ENCODE assay signal across 8 cellular contexts in the genomic region with DNA sequence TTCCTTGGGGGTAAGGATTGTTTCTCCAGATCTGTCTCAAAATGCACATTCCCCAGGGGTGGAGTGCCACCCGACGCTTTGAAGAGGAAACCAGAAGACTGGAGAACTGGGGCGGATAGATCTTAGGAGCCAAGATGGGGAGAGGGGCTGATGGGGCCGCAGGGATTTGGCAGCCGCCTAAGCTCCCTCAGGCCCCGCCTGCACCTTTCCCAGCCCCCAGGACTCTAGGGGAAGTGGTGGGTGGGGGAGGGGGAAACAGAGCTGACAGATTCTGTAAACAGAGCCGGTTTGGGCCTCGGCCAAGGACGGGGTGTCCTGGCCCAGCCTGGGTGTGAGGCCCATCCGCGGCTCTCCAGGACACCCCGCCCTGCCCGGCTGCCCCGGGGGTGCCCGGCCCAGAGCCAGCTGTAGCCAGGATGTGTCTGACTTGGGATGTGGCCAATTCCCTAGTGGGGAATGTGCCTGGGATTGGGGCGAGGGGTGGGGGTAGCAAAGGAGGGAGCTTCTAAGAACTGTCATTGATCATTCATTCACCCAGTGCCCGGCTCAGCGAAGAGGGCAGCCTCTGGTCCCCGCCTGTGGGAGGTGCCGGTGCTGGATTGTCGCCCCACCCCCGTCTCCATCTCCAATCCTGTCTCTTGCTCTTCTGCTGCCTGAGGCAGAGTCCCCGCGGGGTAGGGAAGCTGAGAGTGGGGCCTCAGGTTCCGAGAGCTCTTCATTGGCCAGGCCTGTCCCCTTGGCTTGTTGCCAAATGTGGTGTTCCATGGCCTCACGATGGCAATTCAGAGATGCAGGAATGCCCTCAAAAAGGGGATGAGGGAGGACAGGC. TPM values are rescaled to one million over a fixed set of nuclear protein-coding genes. Genes with fewer than 3 reads are reported as not detected.
DNase-seq lines count a peak whose midpoint lies in the region; ATAC-seq and TF ChIP-seq lines count a peak whose summit lies in the region.

No MANE protein-coding gene starts in this region.

- no peaks in the 10 kb centered on the region for H3K36me3 Mint-ChIP-seq in Caco-2 (ENCODE audit: insufficient read depth, unreplicated experiment)
- H3K36me3 Mint-ChIP-seq in activated naive CD8-positive, alpha-beta T cell treated with anti-CD3 and anti-CD28 coated beads, Interleukin-2, amount 50 U/mL, for 24 hours (ENCODE audit: low read depth) = no peaks in the 10 kb centered on the region

- peak overlapping the region; percentile 72 to 90 for H3K27ac ChIP-seq in aorta (ENCODE audit: low read depth in 1 of 2, low read length in 2 of 2)

- H3K4me3 ChIP-seq in Caco-2 (ENCODE audit: low read depth, low read length) (no peak overlapping the region), MG63 (peak overlapping the region; percentile 29), aorta (ENCODE audit: low read length in 2 of 2) (peak overlapping the region in 1 of 2 donors; percentile 12)

- peaks cover 2% of the 10 kb centered on the region for H3K9me3 Mint-ChIP-seq in Caco-2 (ENCODE audit: unreplicated experiment)
- H3K9me3 Mint-ChIP-seq in activated naive CD8-positive, alpha-beta T cell treated with anti-CD3 and anti-CD28 coated beads, Interleukin-2, amount 50 U/mL, for 24 hours = no peaks in the 10 kb centered on the region

- no peaks in the 10 kb centered on the region for H3K9me3 ChIP-seq in Caco-2
- H3K9me3 ChIP-seq in MG63 = 0 out of 2 replicates have a peak, but pooled peaks cover 3% of the 10 kb centered on the region
- no peaks in the 10 kb centered on the region for H3K9me3 ChIP-seq in aorta (ENCODE audit: control insufficient read depth, low read length)

- CTCF ChIA-PET in Caco-2 (lab: Charles Lee) = no interaction called here

- H3K36me3 ChIP-seq in Caco-2 (ENCODE audit: control insufficient read depth, insufficient read depth, low read length) (no peaks in the 10 kb centered on the region), MG63 (no peaks in the 10 kb centered on the region), aorta (ENCODE audit: control insufficient read depth in 1 of 2, insufficient read depth in 2 of 2, low read length in 1 of 2) (no peaks in the 10 kb centered on the region)

- intact Hi-C loops in Caco-2 (cut with micrococcal nuclease; ENCODE audit: unreplicated experiment) (no loop called here), head of caudate nucleus (cut with DNase I) (no loop called here), aorta (cut with DNase I) (loop anchor here (2.0 to 5.0 kb wide), 5 partner anchors 36 to 111 kb away; partner anchors contain the start of genes CDKN2AIPNL (in 1 of the 2) and JADE2 (in 1 of the 2))

- peak; percentile 31 for ATAC-seq in GM21528 (IDR thresholded peaks at IDR 0.05; ENCODE audit: low FRiP score, unreplicated experiment)
- ATAC-seq in activated naive CD8-positive, alpha-beta T cell treated with anti-CD3 and anti-CD28 coated beads, Interleukin-2, amount 50 U/mL, for 24 hours = peak; percentile 50
- peak; percentile 82 for ATAC-seq in omental fat pad (ENCODE audit: low FRiP score)
- ATAC-seq in aorta (ENCODE audit: low FRiP score) = peak; percentile 90

- no peaks in the 10 kb centered on the region for H3K27me3 ChIP-seq in Caco-2 (replicated peaks; ENCODE audit: control insufficient read depth, insufficient read depth, low read length)
- H3K27me3 ChIP-seq in MG63 = no peaks in the 10 kb centered on the region
- H3K27me3 ChIP-seq in aorta (ENCODE audit: control insufficient read depth in 1 of 2, insufficient read depth in 2 of 2, low read length in 1 of 2) = no peaks in the 10 kb centered on the region

- in situ Hi-C loops in SK-MEL-5 (cut with HindIII; ENCODE audit: low pct_unique_long_range_greater_than_20kb, low sequenced_read_pairs) = no loop called here

- no TSS peak for BruUV-seq in Caco-2 (replicated peaks; lab: Mats Ljungman, UMichigan)

- peak overlapping the region; percentile 36 for H3K27ac Mint-ChIP-seq in Caco-2 (ENCODE audit: unreplicated experiment)
- peak overlapping the region; percentile 62 for H3K27ac Mint-ChIP-seq in activated naive CD8-positive, alpha-beta T cell treated with anti-CD3 and anti-CD28 coated beads, Interleukin-2, amount 50 U/mL, for 24 hours

- POLR2A ChIA-PET in Caco-2 (lab: Charles Lee) = interaction anchor here (0.6 to 1.7 kb wide), 2 partner anchors 33 to 39 kb away, joined by 3 to 9 read pairs; no protein-coding TSS in a partner anchor

- no peak for TF ChIP-seq CTCF in Caco-2 (IDR thresholded peaks at IDR 0.05; ENCODE audit: insufficient read depth in 1 of 2, low read depth in 1 of 2, low read length in 1 of 2, severe bottlenecking in 1 of 2, unreplicated experiment in 1 of 2)
- TF ChIP-seq CTCF in omental fat pad (IDR thresholded peaks at IDR 0.05) = no peak

- no peaks in the 10 kb centered on the region for H3K27me3 Mint-ChIP-seq in Caco-2 (ENCODE audit: insufficient read depth, unreplicated experiment)
- no peaks in the 10 kb centered on the region for H3K27me3 Mint-ChIP-seq in activated naive CD8-positive, alpha-beta T cell treated with anti-CD3 and anti-CD28 coated beads, Interleukin-2, amount 50 U/mL, for 24 hours

- DNase-seq in Caco-2 (no peak), MG63 (peak; percentile 98), SK-MEL-5 (ENCODE audit: low read depth, low spot score) (peak; percentile 64), head of caudate nucleus (peak; percentile 67 to 96 (median 88)), omental fat pad (ENCODE audit: low spot score) (peak; percentile 81), aorta (peak; percentile 91 to 96)
- peak; percentile 53 for DNase-seq in activated naive CD8-positive, alpha-beta T cell treated with anti-CD3 and anti-CD28 coated beads, Interleukin-2, amount 50 U/mL, for 24 hours

- peaks cover 7% of the 10 kb centered on the region for H3K4me1 Mint-ChIP-seq in Caco-2 (ENCODE audit: low read depth, unreplicated experiment)
- peaks cover 25% of the 10 kb centered on the region for H3K4me1 Mint-ChIP-seq in activated naive CD8-positive, alpha-beta T cell treated with anti-CD3 and anti-CD28 coated beads, Interleukin-2, amount 50 U/mL, for 24 hours

- peak overlapping the region; percentile 47 for H3K4me3 Mint-ChIP-seq in Caco-2 (ENCODE audit: unreplicated experiment)
- peak overlapping the region; percentile 74 for H3K4me3 Mint-ChIP-seq in activated naive CD8-positive, alpha-beta T cell treated with anti-CD3 and anti-CD28 coated beads, Interleukin-2, amount 50 U/mL, for 24 hours

- peaks cover 12% of the 10 kb centered on the region for H3K4me1 ChIP-seq in Caco-2
- no peaks in the 10 kb centered on the region for H3K4me1 ChIP-seq in aorta (ENCODE audit: control insufficient read depth in 1 of 2, insufficient read depth in 2 of 2, low read length in 2 of 2)

- WGBS in aorta, 2 donors = 4 to 5% methylated on average over 26 of the region's 26 CpGs

RNA-seq across cellular contexts. Expression of gene CDKN2AIPNL, which starts 54.8 kb away (rescaled TPM):
- total RNA-seq in Caco-2 (2022) = 49.8 and 53.2 TPM in 2 replicates
- total RNA-seq in MG63 (2014; rRNA removed; shearing (Covaris generic); ENCODE audit: low replicate concordance) = 116 and 161 TPM in 2 replicates
- 39.1 and 43.6 TPM in 2 replicates for total RNA-seq in SK-MEL-5 (2014; rRNA removed; shearing (Covaris generic))
- polyA plus RNA-seq in SK-MEL-5 (2015; cell fraction: cytosol; rRNA removed) = 38.6 and 39.6 TPM in 2 replicates
- 3.7 and 7.0 TPM in 2 replicates for polyA plus RNA-seq in SK-MEL-5 (2015; cell fraction: nucleus; rRNA removed)
- 10 to 100 TPM; 10.2 to 20.4 (median 17.7) TPM for total RNA-seq in omental fat pad
- 10 to 100 TPM; 11.0 to 12.0 TPM for total RNA-seq in aorta
- 10 to 100 TPM; 21.8 to 35.9 TPM for polyA plus RNA-seq in aorta

RNA-seq across cellular contexts. Expression of gene JADE2, which starts 59.0 kb away (rescaled TPM):
- total RNA-seq in Caco-2 (2022) (65.3 and 67.6 TPM in 2 replicates), omental fat pad (10 to 100 TPM; 17.8 to 72.7 (median 33.8) TPM), aorta (10 to 100 TPM; 39.8 to 60.3 TPM)
- total RNA-seq in MG63 (2014; rRNA removed; shearing (Covaris generic); ENCODE audit: low replicate concordance) = 42.0 and 47.4 TPM in 2 replicates
- total RNA-seq in SK-MEL-5 (2014; rRNA removed; shearing (Covaris generic)) = 21.8 and 23.6 TPM in 2 replicates
- 27.3 and 27.7 TPM in 2 replicates for polyA plus RNA-seq in SK-MEL-5 (2015; cell fraction: cytosol; rRNA removed)
- 17.0 and 26.8 TPM in 2 replicates for polyA plus RNA-seq in SK-MEL-5 (2015; cell fraction: nucleus; rRNA removed)
- 10 to 100 TPM in 1 of 2 donors, 1 to 10 TPM in 1; 6.1 to 11.7 TPM for polyA plus RNA-seq in aorta

Comparison
In these comparisons a context has a peak if more than half of its experiments do, and no peak if none do; other contexts are left out.
1. DNase-seq: peak in MG63 (single experiment), SK-MEL-5 (single experiment), activated naive CD8-positive, alpha-beta T cell treated with anti-CD3 and anti-CD28 coated beads, Interleukin-2, amount 50 U/mL, for 24 hours (single experiment), head of caudate nucleus (42 of 42), omental fat pad (single experiment) and aorta (2 of 2); none in Caco-2 (0 of 2).
2. ATAC-seq: peak in every context shown above with its lines; median percentile 90 in aorta; 82 in omental fat pad; 50 in activated naive CD8-positive, alpha-beta T cell treated with anti-CD3 and anti-CD28 coated beads, Interleukin-2, amount 50 U/mL, for 24 hours; 31 in GM21528.
3. intact Hi-C loops: an anchor here in aorta (2.0 to 5.0 kb wide); none called in Caco-2 and head of caudate nucleus.